Comparison of ENCODE assay signal across 13 cellular contexts in the genomic region with DNA sequence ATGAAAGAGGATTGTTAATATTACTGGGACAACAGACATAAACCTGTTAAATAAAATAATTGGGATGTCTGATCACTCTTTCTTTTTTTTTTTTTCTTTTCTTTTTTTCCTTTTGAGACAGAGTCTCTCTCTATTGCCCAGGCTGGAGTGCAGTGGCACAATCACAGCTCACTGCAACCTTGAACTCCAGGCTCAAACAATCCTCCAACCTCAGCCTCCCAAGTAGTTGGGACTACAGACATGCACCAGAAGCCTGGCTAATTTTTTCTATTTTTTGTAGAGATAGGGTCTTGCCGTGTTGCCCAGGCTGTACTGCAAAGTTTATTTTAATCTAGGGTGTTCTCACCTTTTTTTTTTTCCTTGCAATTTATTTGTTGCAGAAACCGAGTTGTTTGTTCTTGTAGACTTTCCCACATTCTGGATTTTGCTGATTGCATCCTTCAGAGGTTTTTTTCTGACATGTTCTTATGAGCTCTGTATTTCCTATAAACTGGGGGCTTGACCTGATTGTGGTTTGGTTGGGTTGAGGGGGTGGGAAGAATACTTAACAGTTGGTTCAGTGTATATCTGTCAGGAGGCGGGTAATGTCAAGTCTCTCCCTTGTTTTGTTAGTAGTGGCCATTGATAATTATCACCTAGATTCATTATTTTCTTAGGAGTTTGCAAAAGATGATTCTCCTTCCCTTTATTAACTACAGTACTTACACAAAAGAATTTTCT.
DNase-seq lines count a peak whose midpoint lies in the region; ATAC-seq and TF ChIP-seq lines count a peak whose summit lies in the region.
"Had no signal": no experiment of that assay in that cellular context is flagged by ENCODE, and none has a peak within 500 bp of the region (broad histone marks: within the 10 kb centered on the region; RNA-seq: fewer than 3 reads in every experiment).

No MANE protein-coding gene starts in this region.

- H3K27ac ChIP-seq in GM23248 = peak overlapping the region; percentile 72
- H3K27ac ChIP-seq in osteoblast (ENCODE audit: low read depth, low read length) = peak overlapping the region; percentile 56

- H3K9me3 ChIP-seq in GM23248 (ENCODE audit: low read depth) (no peaks in the 10 kb centered on the region), osteoblast (ENCODE audit: low read depth, low read length) (no peaks in the 10 kb centered on the region)

- peak overlapping the region; percentile 16; the same call in 1 of the 2 replicates for H2AFZ ChIP-seq in GM23248
- no peak overlapping the region for H2AFZ ChIP-seq in osteoblast (ENCODE audit: low read length)

- H3K4me2 ChIP-seq in GM23248 (ENCODE audit: unreplicated experiment) (peak overlapping the region; percentile 61), osteoblast (ENCODE audit: insufficient read depth, low read length) (peak overlapping the region; percentile 53)

- in situ Hi-C loops in GM23248 (cut with MboI) = no loop called here

- H3K9ac ChIP-seq in GM23248 = peak overlapping the region; percentile 32; the same call in 1 of the 2 replicates

- ATAC-seq in stimulated activated memory B cell treated with anti-CD40 and anti-IgM and Interleukin-4, amounts not matched to agents 10 μg/mL and 1 μg/mL and 100 μg/mL, for 72 hours = no peak
- ATAC-seq in GM21576 (IDR thresholded peaks at IDR 0.05; ENCODE audit: unreplicated experiment) = no peak
- ATAC-seq in left cardiac atrium = no peak
- ATAC-seq: activated CD8-positive, alpha-beta memory T cell treated with anti-CD3 and anti-CD28 coated beads, Interleukin-2, amount 10 ng/mL, durations not matched to agents 7 days and 5 days; stimulated activated naive CD8-positive, alpha-beta T cell treated with anti-CD3 and anti-CD28 coated beads, Interleukin-15, Interleukin-2, amounts not matched to agents 100 U/mL and 50 U/mL, for 24 hours had no signal

- H3K36me3 ChIP-seq in GM23248 (ENCODE audit: low read depth) (no peaks in the 10 kb centered on the region), osteoblast (ENCODE audit: insufficient read depth, low read length) (no peaks in the 10 kb centered on the region)

- peaks cover 32% of the 10 kb centered on the region for H3F3A ChIP-seq in GM23248 (ENCODE audit: insufficient read depth)

- H3K79me2 ChIP-seq in GM23248 (ENCODE audit: insufficient read depth) (peaks cover 16% of the 10 kb centered on the region), osteoblast (ENCODE audit: insufficient read depth, low read length) (peaks cover 10% of the 10 kb centered on the region)

- intact Hi-C loops in left cardiac atrium (cut with DNase I) = no loop called here

- H3K4me1 Mint-ChIP-seq in stimulated activated memory B cell treated with anti-CD40 and anti-IgM and Interleukin-4, amounts not matched to agents 10 μg/mL and 1 μg/mL and 100 μg/mL, for 72 hours = peaks cover 24% of the 10 kb centered on the region
- H3K4me1 Mint-ChIP-seq: activated naive CD4-positive, alpha-beta T cell treated with anti-CD3 and anti-CD28 coated beads, Interleukin-2, amount 10 ng/mL, durations not matched to agents 7 days and 5 days had no signal

- H3K4me1 ChIP-seq in GM23248 (ENCODE audit: insufficient read depth) (peaks cover 17% of the 10 kb centered on the region), osteoblast (ENCODE audit: insufficient read depth, low read length) (peaks cover 14% of the 10 kb centered on the region)

- H3K4me3 ChIP-seq in GM23248 (peak overlapping the region; percentile 43; the same call in 1 of the 2 replicates), choroid plexus epithelial cell (ENCODE audit: low read depth, low read length) (no peak overlapping the region), osteoblast (ENCODE audit: insufficient read depth, low read length) (no peak overlapping the region)

- H3K27me3 Mint-ChIP-seq in stimulated activated memory B cell treated with anti-CD40 and anti-IgM and Interleukin-4, amounts not matched to agents 10 μg/mL and 1 μg/mL and 100 μg/mL, for 72 hours = no peaks in the 10 kb centered on the region
- H3K27me3 Mint-ChIP-seq: activated CD8-positive, alpha-beta memory T cell treated with anti-CD3 and anti-CD28 coated beads, Interleukin-2, amount 10 ng/mL, durations not matched to agents 7 days and 5 days; activated naive CD4-positive, alpha-beta T cell treated with anti-CD3 and anti-CD28 coated beads, Interleukin-2, amount 10 ng/mL, durations not matched to agents 7 days and 5 days; CD4-positive, CD25-positive, alpha-beta regulatory T cell had no signal

- peak; percentile 16 for DNase-seq in GM23248
- DNase-seq in M059J (ENCODE audit: low read depth) = peak; percentile 23
- peak; percentile 56 for DNase-seq in choroid plexus epithelial cell (ENCODE audit: low read depth)
- DNase-seq in osteoblast (ENCODE audit: insufficient read length, low spot score, missing footprints) = no peak
- DNase-seq in GF-D8 (lab: John Stamatoyannopoulos, UW) = no peak
- no peak for DNase-seq in left cardiac atrium
- DNase-seq: activated CD8-positive, alpha-beta memory T cell treated with anti-CD3 and anti-CD28 coated beads, Interleukin-2, amount 10 ng/mL, durations not matched to agents 7 days and 5 days; activated naive CD4-positive, alpha-beta T cell treated with anti-CD3 and anti-CD28 coated beads, Interleukin-2, amount 10 ng/mL, durations not matched to agents 7 days and 5 days; CD4-positive, CD25-positive, alpha-beta regulatory T cell; NCI-H2081; stimulated activated naive CD8-positive, alpha-beta T cell treated with anti-CD3 and anti-CD28 coated beads, Interleukin-15, Interleukin-2, amounts not matched to agents 100 U/mL and 50 U/mL, for 24 hours had no signal

- H4K20me1 ChIP-seq in GM23248 (ENCODE audit: insufficient read depth) = no peaks in the 10 kb centered on the region
- H4K20me1 ChIP-seq in osteoblast (ENCODE audit: insufficient read depth, low read length) = no peaks in the 10 kb centered on the region

- no peaks in the 10 kb centered on the region for H3K36me3 Mint-ChIP-seq in stimulated activated memory B cell treated with anti-CD40 and anti-IgM and Interleukin-4, amounts not matched to agents 10 μg/mL and 1 μg/mL and 100 μg/mL, for 72 hours
- H3K36me3 Mint-ChIP-seq: activated CD8-positive, alpha-beta memory T cell treated with anti-CD3 and anti-CD28 coated beads, Interleukin-2, amount 10 ng/mL, durations not matched to agents 7 days and 5 days; activated naive CD4-positive, alpha-beta T cell treated with anti-CD3 and anti-CD28 coated beads, Interleukin-2, amount 10 ng/mL, durations not matched to agents 7 days and 5 days; CD4-positive, CD25-positive, alpha-beta regulatory T cell had no signal

- 73 to 82% methylated on average over 3 of the region's 3 CpGs for WGBS in GM23248 (ENCODE audit: low coverage in 1 of 2, low lambda C conversion rate in 2 of 2, missing lambda C conversion rate in 2 of 2), 2 experiments

- no peak overlapping the region for H3K27ac Mint-ChIP-seq in stimulated activated memory B cell treated with anti-CD40 and anti-IgM and Interleukin-4, amounts not matched to agents 10 μg/mL and 1 μg/mL and 100 μg/mL, for 72 hours
- H3K27ac Mint-ChIP-seq: activated CD8-positive, alpha-beta memory T cell treated with anti-CD3 and anti-CD28 coated beads, Interleukin-2, amount 10 ng/mL, durations not matched to agents 7 days and 5 days; activated naive CD4-positive, alpha-beta T cell treated with anti-CD3 and anti-CD28 coated beads, Interleukin-2, amount 10 ng/mL, durations not matched to agents 7 days and 5 days had no signal

- H3K9me3 Mint-ChIP-seq in stimulated activated memory B cell treated with anti-CD40 and anti-IgM and Interleukin-4, amounts not matched to agents 10 μg/mL and 1 μg/mL and 100 μg/mL, for 72 hours = no peaks in the 10 kb centered on the region
- H3K9me3 Mint-ChIP-seq: activated naive CD4-positive, alpha-beta T cell treated with anti-CD3 and anti-CD28 coated beads, Interleukin-2, amount 10 ng/mL, durations not matched to agents 7 days and 5 days; CD4-positive, CD25-positive, alpha-beta regulatory T cell had no signal

- H3K27me3 ChIP-seq in GM23248 (replicated peaks; ENCODE audit: insufficient read depth) (no peaks in the 10 kb centered on the region), osteoblast (ENCODE audit: insufficient read depth, low read length) (no peaks in the 10 kb centered on the region)

- TF ChIP-seq CTCF in choroid plexus epithelial cell (conservative IDR thresholded peaks at IDR 0.05; ENCODE audit: low read depth, low read length) = no peak
- TF ChIP-seq CTCF in osteoblast (IDR thresholded peaks at IDR 0.05; ENCODE audit: extremely low read depth, low read depth, low read length) = no peak

- no peaks in the 10 kb centered on the region for H3K9me2 ChIP-seq in GM23248 (ENCODE audit: insufficient read depth)

- H3K4me3 Mint-ChIP-seq in stimulated activated memory B cell treated with anti-CD40 and anti-IgM and Interleukin-4, amounts not matched to agents 10 μg/mL and 1 μg/mL and 100 μg/mL, for 72 hours = no peak overlapping the region
- H3K4me3 Mint-ChIP-seq: activated CD8-positive, alpha-beta memory T cell treated with anti-CD3 and anti-CD28 coated beads, Interleukin-2, amount 10 ng/mL, durations not matched to agents 7 days and 5 days; activated naive CD4-positive, alpha-beta T cell treated with anti-CD3 and anti-CD28 coated beads, Interleukin-2, amount 10 ng/mL, durations not matched to agents 7 days and 5 days; CD4-positive, CD25-positive, alpha-beta regulatory T cell had no signal

Comparison
In these comparisons a context has a peak if more than half of its experiments do, and no peak if none do; other contexts are left out.
1. DNase-seq: peak in GM23248 (single experiment), M059J (single experiment) and choroid plexus epithelial cell (single experiment); none in osteoblast (single experiment), GF-D8 (single experiment) and left cardiac atrium (single experiment).